In the genomic region with DNA sequence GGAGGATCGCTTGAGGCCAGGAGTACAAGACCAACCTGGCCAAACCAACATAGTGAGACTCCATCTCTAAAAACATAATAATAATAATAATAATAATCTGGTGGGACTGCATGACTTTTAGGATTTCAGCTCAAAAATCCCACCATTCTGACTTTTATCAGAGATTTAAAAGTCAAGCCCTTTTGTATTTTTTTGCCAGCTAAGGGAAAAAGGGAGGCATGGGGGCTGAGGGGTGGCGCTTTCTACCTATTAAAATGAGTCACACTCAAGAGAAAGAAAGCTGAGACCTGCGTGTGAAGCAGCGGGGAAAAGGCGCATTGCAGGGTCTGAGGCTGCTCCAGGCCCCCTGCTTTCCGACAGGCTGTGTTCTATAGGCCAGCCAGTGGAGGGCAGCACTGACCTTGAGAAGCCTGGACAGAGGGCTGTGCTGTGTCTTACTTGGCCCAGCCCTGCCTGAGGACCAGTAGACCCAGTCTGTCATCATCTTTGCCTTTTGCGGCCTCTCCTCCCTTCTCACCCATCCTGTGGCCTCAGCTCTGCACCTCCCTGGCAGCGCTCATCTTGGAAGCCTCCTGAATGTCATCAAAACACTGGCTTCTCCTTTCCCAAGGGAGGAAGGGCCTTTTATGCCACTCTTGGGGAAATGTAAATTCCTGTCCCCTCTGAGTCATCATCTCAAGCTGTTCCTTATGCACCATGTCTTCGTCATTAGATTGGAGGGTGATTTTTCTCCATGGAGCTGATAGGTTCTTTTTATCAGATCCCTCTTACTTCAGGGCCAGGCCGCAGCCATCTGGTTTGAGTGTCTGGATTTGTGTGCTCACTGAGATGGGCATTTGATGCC, we compare ENCODE assay signal across 8 cellular contexts. TPM values are rescaled to one million over a fixed set of nuclear protein-coding genes. Genes with fewer than 3 reads are reported as not detected.
A peak's percentile ranks its signal among the peaks of the same experiment; 100 is the strongest.
DNase-seq lines count a peak whose midpoint lies in the region; ATAC-seq and TF ChIP-seq lines count a peak whose summit lies in the region.

No MANE protein-coding gene starts in this region.

- no peak overlapping the region for H3K27ac Mint-ChIP-seq in activated naive CD4-positive, alpha-beta T cell treated with anti-CD3 and anti-CD28 coated beads for 36 hours
- no peak overlapping the region for H3K27ac Mint-ChIP-seq in endodermal cell

- H3K4me1 ChIP-seq in endodermal cell (ENCODE audit: control insufficient read depth, insufficient read depth, low read length): peaks cover 5% of the 10 kb centered on the region
- H3K4me1 ChIP-seq in mesodermal cell (ENCODE audit: control insufficient read depth, insufficient read depth, low read length, poor library complexity, severe bottlenecking): peaks cover 15% of the 10 kb centered on the region
- H3K4me1 ChIP-seq in upper lobe of right lung: no peaks in the 10 kb centered on the region

- DNase-seq in activated naive CD4-positive, alpha-beta T cell treated with anti-CD3 and anti-CD28 coated beads for 36 hours: peak; percentile 55
- DNase-seq in activated naive CD4-positive, alpha-beta T cell (lab: John Stamatoyannopoulos, UW): no peak
- DNase-seq in NCI-H1092 (lab: John Stamatoyannopoulos, UW): peak; percentile 55
- DNase-seq in T follicular helper cell (ENCODE audit: low read depth): peak; percentile 15
- peak; percentile 95 for DNase-seq in endodermal cell
- DNase-seq in upper lobe of right lung: peak; percentile 69

- no peak overlapping the region for H3K27ac ChIP-seq in endodermal cell (ENCODE audit: low read depth, low read length)
- peak overlapping the region; percentile 79 for H3K27ac ChIP-seq in mesodermal cell (ENCODE audit: low read depth, low read length, severe bottlenecking)
- H3K27ac ChIP-seq in upper lobe of right lung: no peak overlapping the region

- WGBS in endodermal cell (ENCODE audit: insufficient coverage in 1 of 2, insufficient read length in 1 of 2), 2 experiments: 35 to 54% methylated on average over 9 to 10 of the region's 10 CpGs
- WGBS in mesodermal cell (ENCODE audit: insufficient coverage in 2 of 2), 2 experiments: 22 to 35% methylated on average over 5 to 6 of the region's 10 CpGs

- no peak overlapping the region for H3K4me3 Mint-ChIP-seq in activated naive CD4-positive, alpha-beta T cell treated with anti-CD3 and anti-CD28 coated beads for 36 hours
- no peak overlapping the region for H3K4me3 Mint-ChIP-seq in endodermal cell

- peak; percentile 84 for ATAC-seq in upper lobe of right lung
- ATAC-seq in GM21447 (IDR thresholded peaks at IDR 0.05; ENCODE audit: unreplicated experiment): no peak

- H3K9me3 ChIP-seq in endodermal cell (ENCODE audit: control insufficient read depth, low read length) (no peaks in the 10 kb centered on the region), mesodermal cell (ENCODE audit: control insufficient read depth, low read length) (no peaks in the 10 kb centered on the region), upper lobe of right lung (no peaks in the 10 kb centered on the region)

- H3K27me3 Mint-ChIP-seq in activated naive CD4-positive, alpha-beta T cell treated with anti-CD3 and anti-CD28 coated beads for 36 hours (ENCODE audit: low read depth): no peaks in the 10 kb centered on the region
- no peaks in the 10 kb centered on the region for H3K27me3 Mint-ChIP-seq in endodermal cell (ENCODE audit: insufficient read depth)

- no peak overlapping the region for H3K9ac ChIP-seq in endodermal cell (ENCODE audit: extremely low read depth, low read length, poor library complexity, severe bottlenecking)

- peak; percentile 93 for TF ChIP-seq CTCF in endodermal cell (conservative IDR thresholded peaks at IDR 0.05)
- TF ChIP-seq CTCF in upper lobe of right lung (IDR thresholded peaks at IDR 0.05): peak; percentile 53

- H3K36me3 ChIP-seq in endodermal cell (ENCODE audit: control insufficient read depth, insufficient read depth, low read length): peaks cover 61% of the 10 kb centered on the region
- H3K36me3 ChIP-seq in mesodermal cell (ENCODE audit: control insufficient read depth, insufficient read depth, low read length): peaks cover 50% of the 10 kb centered on the region
- H3K36me3 ChIP-seq in upper lobe of right lung: peaks cover 100% of the 10 kb centered on the region

- peaks cover 31% of the 10 kb centered on the region for H3K36me3 Mint-ChIP-seq in activated naive CD4-positive, alpha-beta T cell treated with anti-CD3 and anti-CD28 coated beads for 36 hours (ENCODE audit: low read depth)
- H3K36me3 Mint-ChIP-seq in endodermal cell (ENCODE audit: low read depth): peaks cover 34% of the 10 kb centered on the region

- H3K4me3 ChIP-seq in endodermal cell (ENCODE audit: low read length) (no peak overlapping the region), mesodermal cell (ENCODE audit: extremely low read depth, insufficient read depth, low read length, poor library complexity, severe bottlenecking) (no peak overlapping the region), upper lobe of right lung (no peak overlapping the region)

- H3K4me1 Mint-ChIP-seq in activated naive CD4-positive, alpha-beta T cell treated with anti-CD3 and anti-CD28 coated beads for 36 hours (ENCODE audit: low read depth): no peaks in the 10 kb centered on the region
- peaks cover 13% of the 10 kb centered on the region for H3K4me1 Mint-ChIP-seq in endodermal cell

- CTCF ChIA-PET in activated naive CD4-positive, alpha-beta T cell treated with anti-CD3 and anti-CD28 coated beads for 36 hours (lab: Charles Lee): interaction anchor here (0.8 to 4.8 kb wide), 9 partner anchors 11 to 133 kb away, joined by 3 to 29 read pairs (median 4); a partner anchor contains a TSS

- no peaks in the 10 kb centered on the region for H3K9me3 Mint-ChIP-seq in activated naive CD4-positive, alpha-beta T cell treated with anti-CD3 and anti-CD28 coated beads for 36 hours
- no peaks in the 10 kb centered on the region for H3K9me3 Mint-ChIP-seq in endodermal cell

- H3K27me3 ChIP-seq in endodermal cell (ENCODE audit: control insufficient read depth, insufficient read depth, low read length, poor library complexity, severe bottlenecking) (no peaks in the 10 kb centered on the region), upper lobe of right lung (no peaks in the 10 kb centered on the region)

- intact Hi-C loops in activated naive CD4-positive, alpha-beta T cell treated with anti-CD3 and anti-CD28 coated beads for 36 hours (cut with micrococcal nuclease): loop anchor here (1.0 kb wide), 1 partner anchor 134 kb away; no protein-coding TSS in a partner anchor
- intact Hi-C loops in upper lobe of right lung (cut with DNase I): no loop called here

RNA-seq across cellular contexts. Expression of a gene that starts 12.7 kb away (rescaled TPM):
- under 1 TPM; 0.22 to 0.57 TPM for total RNA-seq in activated naive CD4-positive, alpha-beta T cell treated with anti-CD3 and anti-CD28 coated beads for 36 hours
- total RNA-seq in endodermal cell: 10 to 100 TPM; 11.2 to 12.8 TPM
- 23.9 TPM for polyA plus RNA-seq in endodermal cell (2013, experiment 1 of 2)
- polyA plus RNA-seq in endodermal cell (2013, experiment 2 of 2): 18.4 TPM
- polyA plus RNA-seq in mesodermal cell (2013, experiment 1 of 2): 10.2 TPM
- polyA plus RNA-seq in mesodermal cell (2013, experiment 2 of 2): 7.8 TPM
- total RNA-seq in upper lobe of right lung: 6.4 TPM

RNA-seq across cellular contexts. Expression of a gene that starts 25.5 kb away (rescaled TPM):
- total RNA-seq in activated naive CD4-positive, alpha-beta T cell treated with anti-CD3 and anti-CD28 coated beads for 36 hours: 10 to 100 TPM; 13.9 to 16.2 TPM
- total RNA-seq in endodermal cell (10 to 100 TPM; 19.8 to 20.1 TPM), upper lobe of right lung (54.2 TPM)
- polyA plus RNA-seq in endodermal cell (2013, experiment 1 of 2): 14.0 TPM
- polyA plus RNA-seq in endodermal cell (2013, experiment 2 of 2): 10.8 TPM
- polyA plus RNA-seq in mesodermal cell (2013, experiment 1 of 2): 11.6 TPM
- 10.0 TPM for polyA plus RNA-seq in mesodermal cell (2013, experiment 2 of 2)

RNA-seq across cellular contexts. Expression of a gene that starts 34.3 kb away (rescaled TPM):
- under 1 TPM; 0.32 to 0.76 TPM for total RNA-seq in activated naive CD4-positive, alpha-beta T cell treated with anti-CD3 and anti-CD28 coated beads for 36 hours
- total RNA-seq in endodermal cell (1 to 10 TPM; 1.1 to 1.5 TPM), upper lobe of right lung (0.75 TPM)
- 1.2 TPM for polyA plus RNA-seq in endodermal cell (2013, experiment 1 of 2)
- polyA plus RNA-seq in endodermal cell (2013, experiment 2 of 2): not detected
- 0.41 TPM for polyA plus RNA-seq in mesodermal cell (2013, experiment 1 of 2)
- not detected for polyA plus RNA-seq in mesodermal cell (2013, experiment 2 of 2)

RNA-seq across cellular contexts. Expression of a gene that starts 44.9 kb away (rescaled TPM):
- 10 to 100 TPM; 28.6 to 32.5 TPM for total RNA-seq in activated naive CD4-positive, alpha-beta T cell treated with anti-CD3 and anti-CD28 coated beads for 36 hours
- total RNA-seq in endodermal cell: 10 to 100 TPM; 32.2 to 37.8 TPM
- polyA plus RNA-seq in endodermal cell (2013, experiment 1 of 2): 22.9 TPM
- 18.8 TPM for polyA plus RNA-seq in endodermal cell (2013, experiment 2 of 2)
- 19.5 TPM for polyA plus RNA-seq in mesodermal cell (2013, experiment 1 of 2)
- polyA plus RNA-seq in mesodermal cell (2013, experiment 2 of 2): 15.4 TPM
- total RNA-seq in upper lobe of right lung: 27.6 TPM

RNA-seq across cellular contexts. Expression of a gene that starts 49.7 kb away (rescaled TPM):
- under 1 TPM; 0.48 to 0.52 TPM for total RNA-seq in activated naive CD4-positive, alpha-beta T cell treated with anti-CD3 and anti-CD28 coated beads for 36 hours
- total RNA-seq in endodermal cell: 10 to 100 TPM; 28.5 to 35.2 TPM
- 15.0 TPM for polyA plus RNA-seq in endodermal cell (2013, experiment 1 of 2)
- 6.5 TPM for polyA plus RNA-seq in endodermal cell (2013, experiment 2 of 2)
- 0.22 TPM for polyA plus RNA-seq in mesodermal cell (2013, experiment 1 of 2)
- 0.46 TPM for polyA plus RNA-seq in mesodermal cell (2013, experiment 2 of 2)
- 6.0 TPM for total RNA-seq in upper lobe of right lung

Comparison
In these comparisons a context has a peak if more than half of its experiments do, and no peak if none do; other contexts are left out.
1. DNase-seq: peak in activated naive CD4-positive, alpha-beta T cell treated with anti-CD3 and anti-CD28 coated beads for 36 hours (single experiment), NCI-H1092 (single experiment), T follicular helper cell (single experiment), endodermal cell (single experiment) and upper lobe of right lung (single experiment); none in activated naive CD4-positive, alpha-beta T cell (0 of 4).